In the genomic region with DNA sequence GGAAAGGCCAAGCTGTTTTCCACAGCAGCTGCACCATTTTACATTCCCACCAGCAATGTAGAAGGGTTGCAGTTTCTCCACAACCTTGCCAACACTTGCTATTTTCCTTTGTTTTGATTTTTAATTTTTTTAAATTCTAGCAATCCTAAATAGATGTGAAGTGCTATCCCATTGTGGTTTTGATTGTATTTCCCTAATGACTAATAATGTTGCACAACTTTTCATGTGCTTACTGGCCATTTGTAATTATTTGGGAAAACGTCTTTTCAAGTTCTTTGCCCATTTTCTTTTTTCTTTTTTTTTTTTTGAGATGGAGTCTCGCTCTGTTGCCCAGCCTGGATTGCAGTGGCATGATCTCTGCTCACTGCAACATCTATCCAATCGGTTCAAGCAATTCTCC, we compare ENCODE assay signal across 21 cellular contexts. TPM values are rescaled to one million over a fixed set of nuclear protein-coding genes. Genes with fewer than 3 reads are reported as not detected.
A peak's percentile ranks its signal among the peaks of the same experiment; 100 is the strongest.
DNase-seq lines count a peak whose midpoint lies in the region; TF ChIP-seq lines count a peak whose summit lies in the region.
"Had no signal": no experiment of that assay in that cellular context is flagged by ENCODE, and none has a peak within 500 bp of the region (broad histone marks: within the 10 kb centered on the region; RNA-seq: fewer than 3 reads in every experiment).

No MANE protein-coding gene starts in this region.

- no peak overlapping the region for H3K4me3 ChIP-seq in fibroblast of pulmonary artery (replicated peaks; ENCODE audit: low read depth, low read length)
- H3K4me3 ChIP-seq: BLaER1 had no signal

- TF ChIP-seq CTCF in fibroblast of pulmonary artery (IDR thresholded peaks at IDR 0.05; ENCODE audit: low read length, missing control alignments), result no peak

- DNase-seq in ELR (ENCODE audit: low read depth) (peak; percentile 24), amniotic epithelial cell (ENCODE audit: low read depth) (peak; percentile 50), fibroblast of pulmonary artery (ENCODE audit: low read depth) (peak; percentile 53), renal cortical epithelial cell (ENCODE audit: low read depth) (peak; percentile 34), inferior parietal cortex (ENCODE audit: extremely low spot score) (no peak), COLO829 (ENCODE audit: low spot score) (no peak), NCI-H1436 treated with DMSO at 0.1 percent for 48 hours (lab: John Stamatoyannopoulos, UW) (no peak)
- DNase-seq: Caco-2; CD4-positive, alpha-beta T cell; DMS 273 treated with DMSO at 0.1 percent for 48 hours; DMS79 treated with DMSO at 0.1 percent for 48 hours; KG1; NCI-H1092 treated with DMSO at 0.1 percent for 48 hours; NCI-H146; NCI-H2029; NCI-H2227 treated with DMSO at 0.1 percent for 48 hours; NCI-H510A; SHP77 treated with DMSO at 0.1 percent for 48 hours; SK-N-SH had no signal

RNA-seq across cellular contexts. Expression of a gene that starts 53.9 kb away (rescaled TPM):
- 57.8 and 242 TPM in 2 replicates for total RNA-seq in renal cortical epithelial cell
- total RNA-seq: Caco-2; CD4-positive, alpha-beta T cell; H1 had no signal

Comparison
In these comparisons a context has a peak if more than half of its experiments do, and no peak if none do; other contexts are left out.
1. DNase-seq: peak in ELR (single experiment), amniotic epithelial cell (single experiment), fibroblast of pulmonary artery (single experiment) and renal cortical epithelial cell (single experiment); none in inferior parietal cortex (single experiment), COLO829 (single experiment) and NCI-H1436 treated with DMSO at 0.1 percent for 48 hours (single experiment).